ENCODE assay signal across 18 cellular contexts in the genomic region with DNA sequence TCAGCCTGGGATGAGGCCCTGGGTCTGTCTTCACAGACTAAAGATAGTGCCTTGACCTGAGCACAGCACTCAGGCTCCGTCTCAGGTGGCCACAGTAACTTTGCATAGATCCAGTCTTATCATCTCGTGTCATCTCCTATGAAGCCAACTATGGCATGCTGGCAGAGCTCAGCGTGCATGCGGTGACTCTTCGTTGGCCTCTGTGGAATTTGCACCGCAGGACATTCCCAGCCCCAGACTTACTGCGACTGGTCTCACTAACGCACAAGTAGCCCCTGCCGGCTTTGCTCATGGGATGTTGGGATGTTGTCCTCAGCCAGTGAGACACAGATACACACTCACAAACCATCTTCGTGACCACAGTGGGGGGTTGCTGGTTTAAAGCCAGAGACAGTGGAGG.
"Had no signal": no experiment of that assay in that cellular context is flagged by ENCODE, and none has a peak within 500 bp of the region (broad histone marks: within the 10 kb centered on the region; RNA-seq: fewer than 3 reads in every experiment).

No MANE protein-coding gene starts in this region.

- H3K4me1 Mint-ChIP-seq: mesothelial cell of epicardium had no signal

- H3K9me3 ChIP-seq: testis, upper lobe of right lung had no signal

- H3K4me3 ChIP-seq: smooth muscle cell, testis, upper lobe of right lung had no signal

- H3K36me3 Mint-ChIP-seq: brain, mesothelial cell of epicardium, WTC11 had no signal

- H3K4me3 Mint-ChIP-seq: activated CD8-positive, alpha-beta T cell treated with anti-CD3 and anti-CD28 coated beads, Interleukin-2, amount 10 ng/mL, durations not matched to agents 7 days and 5 days; activated naive CD8-positive, alpha-beta T cell; brain; mesothelial cell of epicardium; WTC11 had no signal

- DNase-seq: activated CD4-positive, alpha-beta T cell treated with anti-CD3 and anti-CD28 coated beads for 4 hours; activated CD8-positive, alpha-beta memory T cell treated with anti-CD3 and anti-CD28 coated beads, Interleukin-2, amount 50 U/mL, for 4 hours; activated CD8-positive, alpha-beta T cell treated with anti-CD3 and anti-CD28 coated beads, Interleukin-2, amount 10 ng/mL, durations not matched to agents 7 days and 5 days; activated gamma-delta T cell; activated T-cell treated with anti-CD3 and anti-CD28 coated beads, Interleukin-2, amount 50 U/mL, for 48 hours; effector CD8-positive, alpha-beta T cell; glutamatergic neuron; stimulated activated CD4-positive, alpha-beta T cell treated with anti-CD3 and anti-CD28 coated beads, Interleukin-4, amount 100 ng/mL, for 4 hours; stimulated activated CD8-positive, alpha-beta memory T cell treated with anti-CD3 and anti-CD28 coated beads, Interleukin-4, amount 100 ng/mL, for 48 hours; stimulated activated naive CD8-positive, alpha-beta T cell treated with anti-CD3 and anti-CD28 coated beads, Interleukin-15, Interleukin-2, amounts not matched to agents 100 U/mL and 50 U/mL, for 24 hours; T-helper 2 cell; testis; upper lobe of right lung had no signal

- H3K27me3 Mint-ChIP-seq: activated naive CD8-positive, alpha-beta T cell; brain had no signal

- ATAC-seq: activated CD8-positive, alpha-beta T cell treated with anti-CD3 and anti-CD28 coated beads, Interleukin-2, amount 10 ng/mL, durations not matched to agents 7 days and 5 days; stimulated activated naive CD8-positive, alpha-beta T cell treated with anti-CD3 and anti-CD28 coated beads, Interleukin-15, Interleukin-2, amounts not matched to agents 100 U/mL and 50 U/mL, for 24 hours; WTC11 had no signal

- H3K4me2 ChIP-seq: smooth muscle cell had no signal

- H3K4me1 ChIP-seq: testis had no signal

- H3K27ac Mint-ChIP-seq: activated CD8-positive, alpha-beta T cell treated with anti-CD3 and anti-CD28 coated beads, Interleukin-2, amount 10 ng/mL, durations not matched to agents 7 days and 5 days; activated naive CD8-positive, alpha-beta T cell; mesothelial cell of epicardium; WTC11 had no signal

- H3K27me3 ChIP-seq: testis, upper lobe of right lung had no signal

- H3K27ac ChIP-seq: testis, upper lobe of right lung had no signal

- H3K36me3 ChIP-seq: upper lobe of right lung had no signal

- H3K9me3 Mint-ChIP-seq: brain, mesothelial cell of epicardium, WTC11 had no signal
